ENCODE assay signal across 28 cellular contexts in the genomic region with DNA sequence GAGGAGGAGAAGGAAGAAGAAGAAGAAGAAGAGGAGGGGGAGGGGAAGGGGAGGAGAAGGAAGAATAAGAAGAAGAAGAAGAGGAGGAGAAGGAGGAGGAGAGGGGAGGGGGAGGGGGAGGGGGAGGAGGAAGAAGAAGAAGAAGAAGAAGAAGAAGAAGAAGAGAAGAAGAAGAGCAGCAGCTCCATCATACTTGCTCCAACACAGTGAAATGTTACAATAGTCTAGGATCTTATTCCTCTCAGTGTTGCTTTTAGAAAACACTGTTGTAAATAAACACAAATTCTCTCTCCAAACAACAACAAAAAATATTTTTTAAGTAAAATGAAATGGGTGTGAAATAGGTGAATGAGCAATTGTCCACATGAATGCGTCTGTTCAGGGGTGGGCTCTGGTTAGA.
"Had no signal": no experiment of that assay in that cellular context is flagged by ENCODE, and none has a peak within 500 bp of the region (broad histone marks: within the 10 kb centered on the region; RNA-seq: fewer than 3 reads in every experiment).

No MANE protein-coding gene starts in this region.

- H3K4me3 ChIP-seq: colonic mucosa, coronary artery, dorsolateral prefrontal cortex, esophagus muscularis mucosa, esophagus squamous epithelium, gastrocnemius medialis, gastroesophageal sphincter, heart left ventricle, heart right ventricle had no signal

- FAIRE-seq: colon, endometrium, endothelial cell of umbilical vein, frontal cortex had no signal

- H3K9me3 ChIP-seq: colonic mucosa, esophagus muscularis mucosa, esophagus squamous epithelium, gastrocnemius medialis, gastroesophageal sphincter had no signal

- H3K27ac ChIP-seq: colonic mucosa, coronary artery, dorsolateral prefrontal cortex, epithelial cell of prostate, esophagus muscularis mucosa, esophagus squamous epithelium, foreskin keratinocyte, gastrocnemius medialis, gastroesophageal sphincter, heart left ventricle, heart right ventricle had no signal

- DNase-seq: colonic mucosa; cortex of kidney; dermis blood vessel endothelial cell; dorsolateral prefrontal cortex; effector CD4-positive, alpha-beta T cell; effector CD8-positive, alpha-beta T cell; effector memory CD4-positive, alpha-beta T cell; effector memory CD8-positive, alpha-beta T cell; endodermal cell; erythroblast; esophagus squamous epithelium; foreskin fibroblast; foreskin keratinocyte; foreskin melanocyte; gastrocnemius medialis; glutamatergic neuron; head of caudate nucleus; heart left ventricle; heart right ventricle had no signal

- H3K36me3 ChIP-seq: colonic mucosa, esophagus muscularis mucosa, esophagus squamous epithelium, gastrocnemius medialis, gastroesophageal sphincter, heart left ventricle, heart right ventricle had no signal

- H3K27me3 ChIP-seq: colonic mucosa, esophagus muscularis mucosa, esophagus squamous epithelium, foreskin keratinocyte, gastrocnemius medialis, gastroesophageal sphincter, heart left ventricle, heart right ventricle had no signal

- H3K4me1 ChIP-seq: colonic mucosa, esophagus squamous epithelium, foreskin keratinocyte had no signal

- ATAC-seq: effector memory CD8-positive, alpha-beta T cell; esophagus mucosa; foreskin keratinocyte; gastrocnemius medialis; gastroesophageal sphincter; heart left ventricle; heart right ventricle had no signal
